ENCODE assay signal across 8 cellular contexts in the genomic region with DNA sequence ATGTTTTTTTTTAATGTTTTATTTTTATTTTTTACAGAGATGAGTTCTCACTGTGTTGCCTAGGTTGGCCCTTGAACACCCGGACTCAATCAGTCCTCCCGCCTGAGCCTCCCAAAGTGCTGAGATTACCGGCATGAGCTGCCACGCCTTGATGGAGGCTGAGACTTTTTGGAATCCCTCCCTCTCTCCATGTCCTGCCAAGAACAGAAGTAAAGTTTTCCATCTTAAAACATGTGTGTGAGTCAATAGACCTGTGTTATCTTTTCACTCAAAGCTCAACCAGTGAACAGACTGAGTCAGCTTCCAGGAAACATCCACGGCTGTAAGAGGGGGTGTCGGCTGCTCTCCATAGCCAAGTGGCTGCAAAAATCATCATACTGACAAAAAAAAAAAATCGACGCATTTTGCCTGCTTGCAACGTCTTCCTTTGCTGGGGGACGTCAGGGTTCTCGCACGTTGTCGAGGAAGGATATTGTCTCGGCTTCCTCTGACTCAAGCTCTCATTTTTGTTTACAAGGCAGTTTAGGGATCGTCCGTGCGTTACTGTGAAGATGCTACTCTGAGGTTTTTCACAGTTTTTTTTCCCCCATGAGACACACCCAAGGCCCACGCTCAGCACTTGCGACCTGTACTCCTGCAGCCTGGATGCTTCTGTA. TPM values are rescaled to one million over a fixed set of nuclear protein-coding genes. Genes with fewer than 3 reads are reported as not detected.
DNase-seq lines count a peak whose midpoint lies in the region; ATAC-seq, FAIRE-seq and TF ChIP-seq lines count a peak whose summit lies in the region.

No MANE protein-coding gene starts in this region.

- H3K27ac ChIP-seq in RWPE2 (ENCODE audit: poor library complexity, severe bottlenecking): no peak overlapping the region
- H3K27ac ChIP-seq in kidney (ENCODE audit: low read depth in 2 of 2, low read length in 2 of 2): peak overlapping the region in 1 of 2 donors; percentile 41
- no peak overlapping the region for H3K27ac ChIP-seq in MM.1S (ENCODE audit: low read length)

- H3K36me3 ChIP-seq in RWPE2 (ENCODE audit: low read depth) (no peaks in the 10 kb centered on the region), kidney (ENCODE audit: control insufficient read depth in 1 of 2, insufficient read depth in 2 of 2, low read length in 2 of 2) (no peaks in the 10 kb centered on the region), MM.1S (replicated peaks; ENCODE audit: insufficient read depth, low read length) (peaks cover 7% of the 10 kb centered on the region)

- peaks cover 5% of the 10 kb centered on the region for H3K9me3 ChIP-seq in RWPE2 (ENCODE audit: severe bottlenecking)
- H3K9me3 ChIP-seq in kidney (ENCODE audit: control insufficient read depth in 1 of 2, low read length in 2 of 2): no peaks in the 10 kb centered on the region
- H3K9me3 ChIP-seq in MM.1S (replicated peaks; ENCODE audit: insufficient read depth, low read length): no peaks in the 10 kb centered on the region

- no peak overlapping the region for H3K9ac ChIP-seq in kidney (ENCODE audit: low read length in 2 of 2)
- no peak overlapping the region for H3K9ac ChIP-seq in MM.1S (ENCODE audit: low read length)

- peaks cover 26% of the 10 kb centered on the region for H3K79me2 ChIP-seq in MM.1S (ENCODE audit: low read length)

- ATAC-seq in RWPE2 (ENCODE audit: low read depth): no peak
- no peak for ATAC-seq in GM18502 (IDR thresholded peaks at IDR 0.05; ENCODE audit: poor library complexity, unreplicated experiment)
- no peak for ATAC-seq in GM18909 (IDR thresholded peaks at IDR 0.05; ENCODE audit: poor library complexity, unreplicated experiment)

- no peak overlapping the region for H2AFZ ChIP-seq in MM.1S (ENCODE audit: low read length)

- no peaks in the 10 kb centered on the region for H3K9me2 ChIP-seq in MM.1S (replicated peaks; ENCODE audit: insufficient read depth, low read length)

- peaks cover 8% of the 10 kb centered on the region for H3F3A ChIP-seq in MM.1S (ENCODE audit: insufficient read depth, low read length)

- H3K4me3 ChIP-seq in RWPE2 (ENCODE audit: severe bottlenecking) (no peak overlapping the region), kidney (ENCODE audit: low read length in 2 of 2) (no peak overlapping the region), MM.1S (ENCODE audit: low read length) (no peak overlapping the region)

- H4K20me1 ChIP-seq in MM.1S (ENCODE audit: insufficient read depth, low read length): no peaks in the 10 kb centered on the region

- H3K4me1 ChIP-seq in RWPE2 (ENCODE audit: insufficient read depth, poor library complexity, severe bottlenecking) (no peaks in the 10 kb centered on the region), kidney (ENCODE audit: control insufficient read depth in 1 of 2, insufficient read depth in 1 of 2, low read depth in 1 of 2, low read length in 2 of 2) (no peaks in the 10 kb centered on the region), MM.1S (ENCODE audit: low read length) (peaks cover 9% of the 10 kb centered on the region)

- intact Hi-C loops in kidney (cut with DNase I): no loop called here

- no peak overlapping the region for H3K4me2 ChIP-seq in MM.1S (ENCODE audit: low read depth, low read length)

- TF ChIP-seq CTCF in RWPE2 (IDR thresholded peaks at IDR 0.05; ENCODE audit: poor library complexity, severe bottlenecking): no peak
- TF ChIP-seq CTCF in kidney (IDR thresholded peaks at IDR 0.05; ENCODE audit: borderline replicate concordance, extremely low read depth, insufficient read depth): no peak
- no peak for TF ChIP-seq CTCF in MM.1S (IDR thresholded peaks at IDR 0.05; ENCODE audit: low read length)

- no peak for FAIRE-seq in kidney (lab: Jason Lieb, UNC)

- DNase-seq in RWPE2 (ENCODE audit: low spot score) (peak; percentile 23), activated gamma-delta T cell treated with Interleukin-2 at 50 U/mL for 16 hours (peak; percentile 71), kidney (peak; percentile 65), NOMO-1 treated with DMSO at 0.1 percent for 48 hours (lab: John Stamatoyannopoulos, UW; ENCODE audit: unreplicated experiment) (no peak), MM.1S (no peak)
- peak; percentile 25 to 53 for DNase-seq in stimulated activated CD8-positive, alpha-beta memory T cell treated with anti-CD3 and anti-CD28 coated beads, Interleukin-4, amount 100 ng/mL, for 4 hours (ENCODE audit: low read depth in 2 of 2, low spot score in 1 of 2)

- H3K27me3 ChIP-seq in RWPE2 (ENCODE audit: insufficient read depth, poor library complexity, severe bottlenecking) (peaks cover 41% of the 10 kb centered on the region), MM.1S (replicated peaks; ENCODE audit: insufficient read depth, low read length) (no peaks in the 10 kb centered on the region)

RNA-seq across cellular contexts. Expression of a gene that starts 10.0 kb away (rescaled TPM):
- 33.3 TPM for total RNA-seq in kidney
- 29.9 TPM for polyA plus RNA-seq in kidney (ENCODE audit: insufficient read depth, low read depth, low replicate concordance)

Comparison
In these comparisons a context has a peak if more than half of its experiments do, and no peak if none do; other contexts are left out.
1. DNase-seq: peak in RWPE2 (single experiment), activated gamma-delta T cell treated with Interleukin-2 at 50 U/mL for 16 hours (single experiment), kidney (single experiment) and stimulated activated CD8-positive, alpha-beta memory T cell treated with anti-CD3 and anti-CD28 coated beads, Interleukin-4, amount 100 ng/mL, for 4 hours (2 of 2); none in NOMO-1 treated with DMSO at 0.1 percent for 48 hours (single experiment) and MM.1S (single experiment).